19 cellular contexts compared by ENCODE assay signal in genomic region chr14:92701826-92702225, GRCh38. TPM values are rescaled to one million over a fixed set of nuclear protein-coding genes. Genes with fewer than 3 reads are reported as not detected.
DNase-seq lines count a peak whose midpoint lies in the region; FAIRE-seq and TF ChIP-seq lines count a peak whose summit lies in the region.
"Had no signal": no experiment of that assay in that cellular context is flagged by ENCODE, and none has a peak within 500 bp of the region (broad histone marks: within the 10 kb centered on the region; RNA-seq: fewer than 3 reads in every experiment).

No MANE protein-coding gene starts in this region.

- H3K79me1 ChIP-seq in trophoblast cell (ENCODE audit: low read length) = no peaks in the 10 kb centered on the region

- peaks cover 0 to 27% of the 10 kb centered on the region in 2 experiments; a peak in 2 of 3 replicates for H3K36me3 ChIP-seq in HEK293 (ENCODE audit: control insufficient read depth in 2 of 2, insufficient read depth in 1 of 2, low read length in 2 of 2)
- H3K36me3 ChIP-seq in kidney (ENCODE audit: control insufficient read depth in 1 of 2, insufficient read depth in 2 of 2, low read length in 2 of 2) = peaks cover 8 to 13% of the 10 kb centered on the region in 2 donors
- H3K36me3 ChIP-seq in spleen = peaks cover 0 to 25% (median 8%) of the 10 kb centered on the region in 6 donors
- H3K36me3 ChIP-seq in trophoblast cell (ENCODE audit: control insufficient read depth in 1 of 2, insufficient read depth in 2 of 2, low read length in 2 of 2) = peaks cover 27 to 34% of the 10 kb centered on the region in 2 experiments
- H3K36me3 ChIP-seq: HAP-1 had no signal

- H3K27me3 ChIP-seq in spleen (replicated peaks in 1 of 7) (no peaks in the 10 kb centered on the region), trophoblast cell (ENCODE audit: insufficient read depth, low read length) (no peaks in the 10 kb centered on the region)

- H3K4me3 ChIP-seq in HEK293 (ENCODE audit: low read depth, low read length) (no peak overlapping the region), kidney (ENCODE audit: low read length in 2 of 2) (no peak overlapping the region), spleen (no peak overlapping the region), trophoblast cell (ENCODE audit: low read depth, low read length) (no peak overlapping the region)
- H3K4me3 ChIP-seq: HAP-1 had no signal

- no peak overlapping the region for H3K9ac ChIP-seq in kidney (ENCODE audit: low read length in 2 of 2)
- H3K9ac ChIP-seq in trophoblast cell (ENCODE audit: low read length) = no peak overlapping the region

- no peaks in the 10 kb centered on the region for H3K79me2 ChIP-seq in trophoblast cell (ENCODE audit: control insufficient read depth, insufficient read depth, low read length, poor library complexity)

- H2AFZ ChIP-seq in trophoblast cell (ENCODE audit: insufficient read depth, low read length, poor library complexity) = no peak overlapping the region

- no peak overlapping the region for H3K18ac ChIP-seq in trophoblast cell (ENCODE audit: low read length)

- H3K23ac ChIP-seq in trophoblast cell (ENCODE audit: low read length) = no peak overlapping the region

- H2BK120ac ChIP-seq in trophoblast cell (ENCODE audit: insufficient read depth, low read length, poor library complexity) = no peak overlapping the region

- no peak for TF ChIP-seq POLR2A in spleen (IDR thresholded peaks at IDR 0.05)

- CTCF ChIA-PET in HEK293 (lab: Yijun Ruan, JAX) = no interaction called here

- H2BK12ac ChIP-seq in trophoblast cell (ENCODE audit: low read length) = no peak overlapping the region

- 92 to 96% (median 93%) methylated on average over 10 of the region's 10 CpGs for WGBS in spleen, 5 donors
- no CpG with 5 or more reads among the region's 10 CpGs for WGBS in trophoblast cell (ENCODE audit: extremely low coverage, insufficient coverage, insufficient read length)

- DNase-seq in kidney (peak; percentile 52), spleen (peak; percentile 69), NCI-H446 (lab: John Stamatoyannopoulos, UW) (no peak), KG1 (lab: John Stamatoyannopoulos, UW) (no peak), trophoblast cell (no peak)
- DNase-seq: C1 segment of cervical spinal cord; CD4-positive, alpha-beta T cell; COR-L47; DMS153; DMS79 treated with DMSO at 0.1 percent for 48 hours; EL; GOT3; HFFc6 had no signal

- no peak overlapping the region for H4K8ac ChIP-seq in trophoblast cell (ENCODE audit: low read depth, low read length)

- H3K27ac ChIP-seq in HEK293 (ENCODE audit: extremely low read depth, low read depth, low read length) (no peak overlapping the region), kidney (ENCODE audit: low read depth in 2 of 2, low read length in 2 of 2) (no peak overlapping the region), spleen (peak overlapping the region in 1 of 8 donors; percentile 82), trophoblast cell (ENCODE audit: low read depth, low read length) (no peak overlapping the region)

- no peak overlapping the region for H4K12ac ChIP-seq in trophoblast cell (ENCODE audit: low read depth, low read length)

- no peak overlapping the region for H2AK5ac ChIP-seq in trophoblast cell (ENCODE audit: low read length)

- no peaks in the 10 kb centered on the region for H3K9me3 ChIP-seq in HEK293 (ENCODE audit: control insufficient read depth, insufficient read depth, low read depth, low read length)
- no peaks in the 10 kb centered on the region for H3K9me3 ChIP-seq in kidney (ENCODE audit: control insufficient read depth in 1 of 2, low read length in 2 of 2)
- H3K9me3 ChIP-seq in spleen = no peaks in the 10 kb centered on the region
- H3K9me3 ChIP-seq in trophoblast cell (ENCODE audit: insufficient read depth, low read depth, low read length) = peaks cover 2% of the 10 kb centered on the region
- H3K9me3 ChIP-seq: HAP-1 had no signal

- POLR2A ChIA-PET in HEK293 (lab: Yijun Ruan, JAX) = no interaction called here

- no peak overlapping the region for H3K4ac ChIP-seq in trophoblast cell (ENCODE audit: low read depth, low read length)

- no peak overlapping the region for H4K91ac ChIP-seq in trophoblast cell (ENCODE audit: low read depth, low read length)

- no peak overlapping the region for H3K4me2 ChIP-seq in trophoblast cell (ENCODE audit: low read length)

- no peak for FAIRE-seq in kidney (lab: Jason Lieb, UNC)
- FAIRE-seq: D721Med, GM12892, HepG2, HTR-8/SVneo had no signal

- intact Hi-C loops in kidney (cut with DNase I) = no loop called here
- intact Hi-C loops in spleen (cut with DNase I; ENCODE audit: low total_unique reads) = no loop called here

- TF ChIP-seq CTCF in HEK293 (tag by site-specific recombination; IDR thresholded peaks at IDR 0.05) (no peak), kidney (IDR thresholded peaks at IDR 0.05; ENCODE audit: borderline replicate concordance, extremely low read depth, insufficient read depth) (no peak), spleen (IDR thresholded peaks at IDR 0.05 in 8 of 11, conservative IDR thresholded peaks at IDR 0.05 in 3 of 11) (no peak)

- H3K4me1 ChIP-seq in HEK293 (ENCODE audit: control insufficient read depth, insufficient read depth, low read length) (peaks cover 4% of the 10 kb centered on the region; the same call in 1 of the 2 replicates), kidney (ENCODE audit: control insufficient read depth in 1 of 2, insufficient read depth in 1 of 2, low read depth in 1 of 2, low read length in 2 of 2) (peaks cover 0 to 2% of the 10 kb centered on the region in 2 donors), spleen (peaks cover 14 to 77% (median 47%) of the 10 kb centered on the region in 6 donors), trophoblast cell (ENCODE audit: control insufficient read depth in 1 of 2, insufficient read depth in 2 of 2, low read length in 2 of 2) (no peaks in the 10 kb centered on the region)
- H3K4me1 ChIP-seq: HAP-1 had no signal

- H3K14ac ChIP-seq in trophoblast cell (ENCODE audit: low read length) = no peak overlapping the region

- H2BK5ac ChIP-seq in trophoblast cell (ENCODE audit: low read depth, low read length, poor library complexity) = no peak overlapping the region

TF ChIP-seq in HEK293, 187 proteins besides CTCF, POLR2A, EP300 and RAD21:
- no peak for TF ChIP-seq ZSCAN18 (tag by site-specific recombination; IDR thresholded peaks at IDR 0.05)
- TF ChIP-seq EGR2 (tag by site-specific recombination; IDR thresholded peaks at IDR 0.05; ENCODE audit: low read depth) = peak; percentile 34; the same call in 1 of the 2 replicates
- peak; percentile 38 for TF ChIP-seq ZFHX2 (tag by site-specific recombination; conservative IDR thresholded peaks at IDR 0.05)
- TF ChIP-seq ZNF521 (tag by site-specific recombination; IDR thresholded peaks at IDR 0.05) = no peak

RNA-seq across cellular contexts. Expression of gene LGMN, which starts 46.6 kb away (rescaled TPM):
- total RNA-seq in kidney (66.3 TPM), spleen (100 to 1,000 TPM; 121 to 270 (median 258) TPM)
- polyA plus RNA-seq in kidney (ENCODE audit: insufficient read depth, low read depth, low replicate concordance) (200 TPM), spleen (10 to 100 TPM; 56.6 to 99.7 (median 84.0) TPM)
- 162 and 178 TPM in 2 replicates for polyA plus RNA-seq in trophoblast cell (2013)

Comparison
In these comparisons a context has a peak if more than half of its experiments do, and no peak if none do; other contexts are left out.
1. DNase-seq: peak in kidney (single experiment) and spleen (single experiment); none in NCI-H446 (0 of 2), KG1 (single experiment) and trophoblast cell (0 of 2).